In genomic region chr4:26823583-26823982, GRCh38 we compare ENCODE assay signal across 26 cellular contexts.
"Had no signal": no experiment of that assay in that cellular context is flagged by ENCODE, and none has a peak within 500 bp of the region (broad histone marks: within the 10 kb centered on the region; RNA-seq: fewer than 3 reads in every experiment).

No MANE protein-coding gene starts in this region.

- H3K27ac Mint-ChIP-seq: activated naive CD8-positive, alpha-beta T cell; activated T-helper 2 cell treated with anti-CD3 and anti-CD28 coated beads, Interferon-gamma antibody, Interleukin-2, Interleukin-4, amounts not matched to agents 10 μg/mL and 5 μg/mL and 100 μg/mL, durations not matched to agents 14 hours and 24 hours and 36 hours had no signal

- H3K27me3 Mint-ChIP-seq: activated CD8-positive, alpha-beta T cell treated with anti-CD3 and anti-CD28 coated beads for 36 hours; activated naive CD8-positive, alpha-beta T cell had no signal

- H3K27ac ChIP-seq: body of pancreas, left ventricle myocardium inferior, ovary, prostate gland, skin epidermis, stomach, thyroid gland, upper lobe of left lung, vagina had no signal

- H3K36me3 Mint-ChIP-seq: stimulated activated effector memory CD8-positive, alpha-beta T cell treated with anti-CD3 and anti-CD28 coated beads, Interleukin-12 subunit alpha, Interleukin-12 subunit beta, amount 100 ng/mL, for 72 hours had no signal

- H3K36me3 ChIP-seq: colonic mucosa, left ventricle myocardium inferior, ovary, prostate gland, stomach, thyroid gland, upper lobe of left lung, vagina had no signal

- H3K9me3 ChIP-seq: body of pancreas, colonic mucosa, ovary, prostate gland, thyroid gland, upper lobe of left lung, vagina had no signal

- H3K4me3 Mint-ChIP-seq: activated CD8-positive, alpha-beta T cell treated with anti-CD3 and anti-CD28 coated beads for 36 hours; activated naive CD8-positive, alpha-beta T cell; activated T-cell treated with anti-CD3 and anti-CD28 coated beads, Interleukin-2, amount 50 U/mL, for 4 hours had no signal

- DNase-seq: activated B cell treated with CpG ODN at 0.5 μM for 24 hours; activated CD4-positive, alpha-beta T cell treated with anti-CD3 and anti-CD28 coated beads, Interleukin-2, amount 50 U/mL, for 1 hour; activated CD8-positive, alpha-beta T cell treated with anti-CD3 and anti-CD28 coated beads for 36 hours; activated T-cell treated with anti-CD3 and anti-CD28 coated beads, Interleukin-2, amount 50 U/mL, for 4 hours; anterior cingulate cortex; body of pancreas; cerebellar nuclear complex; colonic mucosa; effector CD8-positive, alpha-beta T cell; islet precursor cell; left ventricle myocardium inferior; ovary; retina; stimulated activated CD4-positive, alpha-beta T cell treated with anti-CD3 and anti-CD28 coated beads, Interleukin-4, amount 100 ng/mL, for 24 hours; stomach; T-helper 2 cell; thyroid gland; upper lobe of left lung had no signal

- ATAC-seq: activated CD8-positive, alpha-beta T cell treated with anti-CD3 and anti-CD28 coated beads for 36 hours; activated T-cell treated with anti-CD3 and anti-CD28 coated beads, Interleukin-2, amount 50 U/mL, for 4 hours; body of pancreas; sciatic nerve; stimulated activated effector memory CD8-positive, alpha-beta T cell treated with anti-CD3 and anti-CD28 coated beads, Interleukin-12 subunit alpha, Interleukin-12 subunit beta, amount 100 ng/mL, for 72 hours had no signal

- H3K27me3 ChIP-seq: body of pancreas, colonic mucosa, ovary, stomach, thyroid gland, upper lobe of left lung, vagina had no signal

- H3K4me1 ChIP-seq: prostate gland, thyroid gland, vagina had no signal

- H3K4me3 ChIP-seq: body of pancreas, colonic mucosa, left ventricle myocardium inferior, lung, ovary, prostate gland, skin epidermis, stomach, thyroid gland, upper lobe of left lung, vagina had no signal
